Comparison of ENCODE assay signal across 17 cellular contexts in genomic region chr6:136254851-136255466, GRCh38.
"Had no signal": no experiment of that assay in that cellular context is flagged by ENCODE, and none has a peak within 500 bp of the region (broad histone marks: within the 10 kb centered on the region; RNA-seq: fewer than 3 reads in every experiment).

No MANE protein-coding gene starts in this region.

- H3K27me3 Mint-ChIP-seq: activated naive CD4-positive, alpha-beta T cell treated with anti-CD3 and anti-CD28 coated beads, Interleukin-2, amount 50 U/mL, for 24 hours had no signal

- H3K4me3 ChIP-seq: body of pancreas, lung, pancreas, stomach, testis, upper lobe of right lung had no signal

- H3K27ac Mint-ChIP-seq: activated naive CD4-positive, alpha-beta T cell treated with anti-CD3 and anti-CD28 coated beads, Interleukin-2, amount 50 U/mL, for 24 hours had no signal

- ATAC-seq: body of pancreas, pancreas, upper lobe of right lung had no signal

- H3K27ac ChIP-seq: body of pancreas, pancreas, stomach, testis, upper lobe of right lung, WERI-Rb-1 had no signal

- H3K4me3 Mint-ChIP-seq: activated naive CD4-positive, alpha-beta T cell treated with anti-CD3 and anti-CD28 coated beads, Interleukin-2, amount 50 U/mL, for 24 hours had no signal

- H3K27me3 ChIP-seq: body of pancreas, pancreas, stomach, testis, upper lobe of right lung had no signal

- DNase-seq: activated CD4-positive, alpha-beta T cell treated with anti-CD3 and anti-CD28 coated beads, Interleukin-2, amount 50 U/mL, for 48 hours; amniotic stem cell; body of pancreas; caudate nucleus; erythroblast; midbrain; pancreas; stimulated activated CD4-positive, alpha-beta T cell treated with anti-CD3 and anti-CD28 coated beads, Interleukin-1b, Interleukin-23, amount 100 ng/mL, for 48 hours; stomach; T-helper 1 cell; testis; upper lobe of right lung; WERI-Rb-1 had no signal

- FAIRE-seq: colon, islet of Langerhans, pancreas had no signal

- H3K9me3 ChIP-seq: body of pancreas, pancreas, stomach, testis, upper lobe of right lung had no signal

- H3K9me3 Mint-ChIP-seq: activated naive CD4-positive, alpha-beta T cell treated with anti-CD3 and anti-CD28 coated beads, Interleukin-2, amount 50 U/mL, for 24 hours had no signal
